Comparison of ENCODE assay signal across 9 cellular contexts in genomic region chr17:7204828-7205461, GRCh38. TPM values are rescaled to one million over a fixed set of nuclear protein-coding genes. Genes with fewer than 3 reads are reported as not detected.
DNase-seq lines count a peak whose midpoint lies in the region; ATAC-seq and TF ChIP-seq lines count a peak whose summit lies in the region.
"Had no signal": no experiment of that assay in that cellular context is flagged by ENCODE, and none has a peak within 500 bp of the region (broad histone marks: within the 10 kb centered on the region; RNA-seq: fewer than 3 reads in every experiment).

No MANE protein-coding gene starts in this region.

- no peaks in the 10 kb centered on the region for H3K27me3 ChIP-seq in KMS-11 (ENCODE audit: insufficient read depth, low read depth)
- no peaks in the 10 kb centered on the region for H3K27me3 ChIP-seq in brain microvascular endothelial cell (replicated peaks)
- H3K27me3 ChIP-seq in skeletal muscle tissue (ENCODE audit: control insufficient read depth in 3 of 3, insufficient read depth in 3 of 3, low read length in 3 of 3): no peaks in the 10 kb centered on the region

- peaks cover 3% of the 10 kb centered on the region for H3K9me3 ChIP-seq in iPS-18c (ENCODE audit: control insufficient read depth, insufficient read depth, low read length)
- no peaks in the 10 kb centered on the region for H3K9me3 ChIP-seq in skeletal muscle tissue (ENCODE audit: control insufficient read depth in 3 of 3, low read length in 3 of 3)

- in situ Hi-C loops in brain microvascular endothelial cell (cut with HindIII; ENCODE audit: low pct_ligation_motif_present, low sequenced_read_pairs): no loop called here

- TF ChIP-seq CTCF in KMS-11 (conservative IDR thresholded peaks at IDR 0.05; ENCODE audit: low read depth, low read length): no peak
- TF ChIP-seq CTCF in brain microvascular endothelial cell (IDR thresholded peaks at IDR 0.05; ENCODE audit: low read depth, low read length, missing control alignments): no peak

- no peaks in the 10 kb centered on the region for H3K79me2 ChIP-seq in KMS-11 (ENCODE audit: insufficient read depth, low read depth)

- H3K27ac ChIP-seq in KMS-11: no peak overlapping the region
- H3K27ac ChIP-seq in brain microvascular endothelial cell: peak overlapping the region; percentile 22
- peak overlapping the region; percentile 34 for H3K27ac ChIP-seq in skeletal muscle tissue (ENCODE audit: low read depth, low read length)
- H3K27ac ChIP-seq: SK-N-MC had no signal

- H3K4me2 ChIP-seq in KMS-11: peak overlapping the region; percentile 17; the same call in 1 of the 2 replicates

- H3K9ac ChIP-seq in KMS-11 (no peak overlapping the region), skeletal muscle tissue (ENCODE audit: low read depth in 1 of 3, low read length in 3 of 3) (peak overlapping the region; percentile 38 to 74 (median 61))

- peak overlapping the region; percentile 30; the same call in 1 of the 2 replicates for H2AFZ ChIP-seq in KMS-11 (ENCODE audit: low read depth)

- H3K36me3 ChIP-seq in KMS-11 (ENCODE audit: insufficient read depth): no peaks in the 10 kb centered on the region
- peaks cover 28% of the 10 kb centered on the region for H3K36me3 ChIP-seq in brain microvascular endothelial cell (replicated peaks)
- peaks cover 8 to 17% (median 8%) of the 10 kb centered on the region in 3 donors for H3K36me3 ChIP-seq in skeletal muscle tissue (ENCODE audit: control insufficient read depth in 3 of 3, insufficient read depth in 3 of 3, low read length in 3 of 3)

- peak; percentile 78 for ATAC-seq in GM21390 (IDR thresholded peaks at IDR 0.05; ENCODE audit: unreplicated experiment)

- H4K20me1 ChIP-seq in KMS-11 (ENCODE audit: insufficient read depth): no peaks in the 10 kb centered on the region

- H3K4me3 ChIP-seq in KMS-11 (IDR thresholded peaks at IDR 0.05; ENCODE audit: insufficient read depth, low read depth, low read length) (no peak overlapping the region), brain microvascular endothelial cell (ENCODE audit: low read depth, low read length) (peak overlapping the region; percentile 64), iPS-18c (ENCODE audit: insufficient read depth, low read depth, low read length) (peak overlapping the region; percentile 56), skeletal muscle tissue (ENCODE audit: low read length in 3 of 3) (peak overlapping the region; percentile 64 to 76 (median 66))
- H3K4me3 ChIP-seq: SK-N-MC had no signal

- H3K4me1 ChIP-seq in KMS-11 (ENCODE audit: low read depth, poor library complexity, severe bottlenecking): no peaks in the 10 kb centered on the region
- H3K4me1 ChIP-seq in skeletal muscle tissue (ENCODE audit: control insufficient read depth in 3 of 3, insufficient read depth in 3 of 3, low read length in 3 of 3): peaks cover 4 to 5% (median 4%) of the 10 kb centered on the region in 3 donors

- DNase-seq in D341Med (ENCODE audit: low spot score) (peak; percentile 64), T1000 (lab: John Stamatoyannopoulos, UW) (peak; percentile 70), brain microvascular endothelial cell (peak; percentile 79), HK-2 (ENCODE audit: unreplicated experiment) (no peak)

RNA-seq across cellular contexts. Expression of gene DLG4, which starts 14.7 kb away (rescaled TPM):
- 7.3 TPM for total RNA-seq in skeletal muscle tissue

RNA-seq across cellular contexts. Expression of gene ACADVL, which starts 14.8 kb away (rescaled TPM):
- 119 TPM for total RNA-seq in skeletal muscle tissue

RNA-seq across cellular contexts. Expression of gene ASGR1, which starts 25.8 kb away (rescaled TPM):
- 1.0 TPM for total RNA-seq in skeletal muscle tissue

RNA-seq across cellular contexts. Expression of gene DVL2, which starts 29.4 kb away (rescaled TPM):
- 63.2 TPM for total RNA-seq in skeletal muscle tissue

RNA-seq across cellular contexts. Expression of gene PHF23, which starts 34.3 kb away (rescaled TPM):
- total RNA-seq in skeletal muscle tissue: 30.3 TPM
